In the genomic region with DNA sequence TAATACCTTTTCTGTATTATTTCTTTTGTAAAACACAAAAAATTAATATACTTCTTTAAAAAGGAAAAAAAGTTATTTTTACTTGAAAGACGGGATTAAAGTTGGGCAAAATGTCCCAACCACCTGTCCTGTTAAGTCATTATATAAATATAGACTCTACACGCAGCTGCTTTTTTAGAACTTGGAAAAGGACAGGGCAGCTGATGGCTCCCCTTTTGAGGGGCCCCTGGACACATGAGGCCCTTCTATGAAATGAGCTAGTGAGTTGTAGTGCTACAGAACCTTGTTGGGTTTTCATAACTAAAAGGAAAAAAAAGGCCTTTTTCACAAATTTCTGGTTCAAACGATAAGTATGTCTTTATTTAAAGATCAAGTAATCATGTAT, we compare ENCODE assay signal across 2 cellular contexts.
TF ChIP-seq lines count a peak whose summit lies in the region.

No MANE protein-coding gene starts in this region.

TF ChIP-seq in H1, 55 proteins besides CTCF, POLR2A, EP300 and RAD21:
- TF ChIP-seq JUND (IDR thresholded peaks at IDR 0.05; ENCODE audit: low read length) = no peak
- TF ChIP-seq ASH2L (IDR thresholded peaks at IDR 0.05; ENCODE audit: low read length) = no peak
- no peak for TF ChIP-seq BCL11A (IDR thresholded peaks at IDR 0.05; ENCODE audit: low read depth in 2 of 2, low read length in 2 of 2)

TF ChIP-seq in neural cell, 6 proteins besides CTCF, POLR2A, EP300 and RAD21:
- TF ChIP-seq TAF1 (IDR thresholded peaks at IDR 0.05; ENCODE audit: low read depth) (no peak), SMC3 (conservative IDR thresholded peaks at IDR 0.05; ENCODE audit: poor library complexity) (no peak), MXI1 (conservative IDR thresholded peaks at IDR 0.05; ENCODE audit: poor library complexity, severe bottlenecking) (no peak), EZH2 (IDR thresholded peaks at IDR 0.05; ENCODE audit: borderline replicate concordance, insufficient read depth, low read length, poor library complexity, severe bottlenecking) (no peak), POLR2AphosphoS5 (IDR thresholded peaks at IDR 0.05) (no peak)
- TF ChIP-seq, protein P1, sequence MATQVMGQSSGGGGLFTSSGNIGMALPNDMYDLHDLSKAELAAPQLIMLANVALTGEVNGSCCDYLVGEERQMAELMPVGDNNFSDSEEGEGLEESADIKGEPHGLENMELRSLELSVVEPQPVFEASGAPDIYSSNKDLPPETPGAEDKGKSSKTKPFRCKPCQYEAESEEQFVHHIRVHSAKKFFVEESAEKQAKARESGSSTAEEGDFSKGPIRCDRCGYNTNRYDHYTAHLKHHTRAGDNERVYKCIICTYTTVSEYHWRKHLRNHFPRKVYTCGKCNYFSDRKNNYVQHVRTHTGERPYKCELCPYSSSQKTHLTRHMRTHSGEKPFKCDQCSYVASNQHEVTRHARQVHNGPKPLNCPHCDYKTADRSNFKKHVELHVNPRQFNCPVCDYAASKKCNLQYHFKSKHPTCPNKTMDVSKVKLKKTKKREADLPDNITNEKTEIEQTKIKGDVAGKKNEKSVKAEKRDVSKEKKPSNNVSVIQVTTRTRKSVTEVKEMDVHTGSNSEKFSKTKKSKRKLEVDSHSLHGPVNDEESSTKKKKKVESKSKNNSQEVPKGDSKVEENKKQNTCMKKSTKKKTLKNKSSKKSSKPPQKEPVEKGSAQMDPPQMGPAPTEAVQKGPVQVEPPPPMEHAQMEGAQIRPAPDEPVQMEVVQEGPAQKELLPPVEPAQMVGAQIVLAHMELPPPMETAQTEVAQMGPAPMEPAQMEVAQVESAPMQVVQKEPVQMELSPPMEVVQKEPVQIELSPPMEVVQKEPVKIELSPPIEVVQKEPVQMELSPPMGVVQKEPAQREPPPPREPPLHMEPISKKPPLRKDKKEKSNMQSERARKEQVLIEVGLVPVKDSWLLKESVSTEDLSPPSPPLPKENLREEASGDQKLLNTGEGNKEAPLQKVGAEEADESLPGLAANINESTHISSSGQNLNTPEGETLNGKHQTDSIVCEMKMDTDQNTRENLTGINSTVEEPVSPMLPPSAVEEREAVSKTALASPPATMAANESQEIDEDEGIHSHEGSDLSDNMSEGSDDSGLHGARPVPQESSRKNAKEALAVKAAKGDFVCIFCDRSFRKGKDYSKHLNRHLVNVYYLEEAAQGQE (IDR thresholded peaks at IDR 0.05; ENCODE audit: borderline replicate concordance) = no peak
